ENCODE assay signal across 1 cellular context in genomic region chr19:18466354-18466753, GRCh38.
TF ChIP-seq lines count a peak whose summit lies in the region.

No MANE protein-coding gene starts in this region.

TF ChIP-seq in IMR-90, 13 proteins besides CTCF, POLR2A, EP300 and RAD21 (continued from another document):
- TF ChIP-seq MAZ (IDR thresholded peaks at IDR 0.05; ENCODE audit: borderline replicate concordance, low read depth, low read length) (no peak), MAFK (IDR thresholded peaks at IDR 0.05; ENCODE audit: low read depth, low read length) (no peak), FOS (IDR thresholded peaks at IDR 0.05; ENCODE audit: low read depth, low read length) (no peak), RFX5 (IDR thresholded peaks at IDR 0.05; ENCODE audit: low read depth, low read length) (no peak)
